Comparison of ENCODE assay signal across 15 cellular contexts in the genomic region with DNA sequence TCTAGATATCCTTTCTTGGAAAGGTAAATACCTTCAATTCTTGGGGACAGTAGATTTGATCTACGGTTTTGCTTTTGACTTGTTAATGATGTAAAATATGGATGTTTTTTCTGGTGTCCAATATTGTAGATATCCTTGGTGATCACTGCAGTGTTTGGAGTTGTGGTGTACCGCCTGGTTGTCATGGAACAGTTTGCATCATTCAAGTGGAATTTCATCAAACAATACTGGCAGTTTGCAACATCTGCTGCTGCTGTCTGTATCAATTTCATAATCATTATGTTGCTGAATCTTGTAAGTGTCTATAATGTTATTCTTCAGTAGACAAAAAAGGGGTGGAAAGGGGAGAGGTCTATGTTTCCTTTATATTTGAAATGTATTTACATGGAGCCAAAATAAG. TPM values are rescaled to one million over a fixed set of nuclear protein-coding genes. Genes with fewer than 3 reads are reported as not detected.
DNase-seq lines count a peak whose midpoint lies in the region; ATAC-seq and TF ChIP-seq lines count a peak whose summit lies in the region.
"Had no signal": no experiment of that assay in that cellular context is flagged by ENCODE, and none has a peak within 500 bp of the region (broad histone marks: within the 10 kb centered on the region; RNA-seq: fewer than 3 reads in every experiment).

No MANE protein-coding gene starts in this region.

- TF ChIP-seq CTCF in fibroblast of lung (conservative IDR thresholded peaks at IDR 0.05 in 1 of 2, IDR thresholded peaks at IDR 0.05 in 1 of 2; ENCODE audit: low read depth in 1 of 2, low read length in 2 of 2) (no peak), uterus (IDR thresholded peaks at IDR 0.05) (no peak)

- DNase-seq in AG08395 (ENCODE audit: low spot score): peak; percentile 29
- peak; percentile 63 for DNase-seq in HS-5 (ENCODE audit: low read depth)
- DNase-seq in RPMI7951 (ENCODE audit: low read depth): peak; percentile 68
- DNase-seq in fibroblast of lung (ENCODE audit: low read depth in 2 of 2): peak; percentile 16 to 89
- no peak for DNase-seq in GOT3 (lab: John Stamatoyannopoulos, UW)
- no peak for DNase-seq in Right ventricle myocardium superior
- no peak for DNase-seq in uterus
- DNase-seq in NCI-H1930 (lab: John Stamatoyannopoulos, UW): no peak
- DNase-seq: activated gamma-delta T cell treated with Interleukin-2 at 50 U/mL for 16 hours; effector memory CD8-positive, alpha-beta T cell; heart left ventricle; NCI-H1436 treated with DMSO at 0.1 percent for 48 hours; pancreas; stimulated activated CD4-positive, alpha-beta T cell treated with anti-CD3 and anti-CD28 coated beads, Interleukin-12 subunit alpha, Interleukin-12 subunit beta, amount 100 ng/mL, for 4 hours had no signal

- H3K4me1 ChIP-seq in fibroblast of lung (ENCODE audit: control insufficient read depth, extremely low read depth, insufficient read depth, low read length) (no peaks in the 10 kb centered on the region), uterus (no peaks in the 10 kb centered on the region)
- H3K4me1 ChIP-seq: heart left ventricle, pancreas had no signal

- H4K20me1 ChIP-seq in fibroblast of lung (ENCODE audit: control insufficient read depth, extremely low read depth, insufficient read depth, low read length): no peaks in the 10 kb centered on the region

- no peak overlapping the region for H3K4me2 ChIP-seq in fibroblast of lung (ENCODE audit: extremely low read depth, insufficient read depth, low read length)

- TF ChIP-seq POLR2A in uterus (IDR thresholded peaks at IDR 0.05): no peak

- no peak overlapping the region for H3K9ac ChIP-seq in fibroblast of lung (ENCODE audit: insufficient read depth, low read length)

- H3K4me3 ChIP-seq in fibroblast of lung (replicated peaks in 1 of 4; ENCODE audit: control extremely low read depth in 1 of 4, insufficient read depth in 1 of 4, low read depth in 3 of 4, low read length in 4 of 4): no peak overlapping the region
- no peak overlapping the region for H3K4me3 ChIP-seq in uterus
- H3K4me3 ChIP-seq: heart left ventricle, pancreas had no signal

- H3K36me3 ChIP-seq in fibroblast of lung (ENCODE audit: control insufficient read depth, insufficient read depth, low read length) (no peaks in the 10 kb centered on the region), uterus (no peaks in the 10 kb centered on the region)
- H3K36me3 ChIP-seq: heart left ventricle, pancreas had no signal

- no peaks in the 10 kb centered on the region for H3K79me2 ChIP-seq in fibroblast of lung (ENCODE audit: control insufficient read depth, insufficient read depth, low read length)

- no peak for ATAC-seq in Right ventricle myocardium superior (ENCODE audit: poor library complexity)
- ATAC-seq: effector memory CD8-positive, alpha-beta T cell; heart left ventricle; pancreas had no signal

- intact Hi-C loops in Right ventricle myocardium superior (cut with DNase I): no loop called here
- intact Hi-C loops in uterus (cut with DNase I; ENCODE audit: low total_unique reads): no loop called here

- no peak overlapping the region for H2AFZ ChIP-seq in fibroblast of lung (ENCODE audit: low read length)

- H3K27me3 ChIP-seq in fibroblast of lung (ENCODE audit: control insufficient read depth, insufficient read depth, low read length) (no peaks in the 10 kb centered on the region), uterus (no peaks in the 10 kb centered on the region)
- H3K27me3 ChIP-seq: heart left ventricle, pancreas had no signal

- H3K9me3 ChIP-seq in fibroblast of lung (ENCODE audit: control insufficient read depth, insufficient read depth, low read depth, low read length) (no peaks in the 10 kb centered on the region), uterus (no peaks in the 10 kb centered on the region)
- H3K9me3 ChIP-seq: pancreas had no signal

- no peak overlapping the region for H3K27ac ChIP-seq in fibroblast of lung (ENCODE audit: insufficient read depth, low read length)
- H3K27ac ChIP-seq in uterus: no peak overlapping the region
- H3K27ac ChIP-seq: heart left ventricle, pancreas had no signal

RNA-seq across cellular contexts. Expression of a gene that starts 27.4 kb away (rescaled TPM):
- 21.5 and 32.3 TPM in 2 replicates for total RNA-seq in RPMI7951 (2014; rRNA removed; shearing (Covaris generic))
- not detected in 2 replicates for total RNA-seq in fibroblast of lung
- not detected in 2 replicates for polyA plus RNA-seq in fibroblast of lung
- not detected in 2 replicates for polyA plus RNA-seq in fibroblast of lung (2012)
- polyA minus RNA-seq in fibroblast of lung (ENCODE audit: low replicate concordance): not detected in 2 replicates
- total RNA-seq in Right ventricle myocardium superior: not detected
- under 1 TPM in 1 of 4 donors, not detected in 3; 0.28 TPM for total RNA-seq in uterus
- total RNA-seq: H1, heart left ventricle had no signal
- polyA plus RNA-seq: H1, heart left ventricle had no signal

Comparison
In these comparisons a context has a peak if more than half of its experiments do, and no peak if none do; other contexts are left out.
1. DNase-seq: peak in AG08395 (single experiment), HS-5 (single experiment), RPMI7951 (single experiment) and fibroblast of lung (2 of 2); none in GOT3 (single experiment), Right ventricle myocardium superior (single experiment), uterus (0 of 2) and NCI-H1930 (0 of 2).
2. RNA of a gene that starts 27.4 kb away (total RNA-seq): 21.5 to 32.3 TPM in RPMI7951; not detected in fibroblast of lung, not detected in Right ventricle myocardium superior (single experiment) and 0.28 TPM in uterus; every median in the first group is over 10 times any median in the second.